16 cellular contexts compared by ENCODE assay signal in genomic region chr7:100209493-100209892, GRCh38. TPM values are rescaled to one million over a fixed set of nuclear protein-coding genes. Genes with fewer than 3 reads are reported as not detected.
DNase-seq lines count a peak whose midpoint lies in the region; ATAC-seq and TF ChIP-seq lines count a peak whose summit lies in the region.
"Had no signal": no experiment of that assay in that cellular context is flagged by ENCODE, and none has a peak within 500 bp of the region (broad histone marks: within the 10 kb centered on the region; RNA-seq: fewer than 3 reads in every experiment).

No MANE protein-coding gene starts in this region.

- H3K4me1 Mint-ChIP-seq in activated naive CD8-positive, alpha-beta T cell (ENCODE audit: low read depth) = peaks cover 58% of the 10 kb centered on the region
- peaks cover 35 to 44% of the 10 kb centered on the region in 2 donors for H3K4me1 Mint-ChIP-seq in natural killer cell

- peak overlapping the region; percentile 13 for H3K27ac ChIP-seq in DOHH2 (ENCODE audit: low read depth, low read length)
- peak overlapping the region; percentile 71 for H3K27ac ChIP-seq in KOPT-K1 (ENCODE audit: low read depth, low read length, poor library complexity, severe bottlenecking)
- H3K27ac ChIP-seq in stomach = no peak overlapping the region
- H3K27ac ChIP-seq: BLaER1 treated with 17β-estradiol and CSF1 and Interleukin-3, amounts not matched to agents 10 nM and 100 nM; sigmoid colon; tibial artery; WERI-Rb-1 had no signal

- intact Hi-C loops in natural killer cell (cut with micrococcal nuclease) (no loop called here), stomach (cut with DNase I; ENCODE audit: low total_unique reads) (no loop called here)

- H3K4me1 ChIP-seq in DOHH2 (ENCODE audit: control insufficient read depth, low read length) (peaks cover 88% of the 10 kb centered on the region), HAP-1 (no peaks in the 10 kb centered on the region), stomach (peaks cover 0 to 11% (median 5%) of the 10 kb centered on the region in 4 donors)
- H3K4me1 ChIP-seq: sigmoid colon, tibial artery had no signal

- H3K9me3 ChIP-seq in DOHH2 (ENCODE audit: control insufficient read depth, insufficient read depth, low read length) (no peaks in the 10 kb centered on the region), KOPT-K1 (ENCODE audit: insufficient read depth, low read length, poor library complexity, severe bottlenecking) (no peaks in the 10 kb centered on the region), HAP-1 (no peaks in the 10 kb centered on the region; the same call in 1 of the 2 replicates), stomach (no peaks in the 10 kb centered on the region)
- H3K9me3 ChIP-seq: BLaER1 treated with 17β-estradiol and CSF1 and Interleukin-3, amounts not matched to agents 10 nM and 100 nM; sigmoid colon; tibial artery had no signal

- peak overlapping the region; percentile 58 for H3K4me3 Mint-ChIP-seq in activated naive CD8-positive, alpha-beta T cell
- peak overlapping the region; percentile 79 for H3K4me3 Mint-ChIP-seq in natural killer cell

- no peaks in the 10 kb centered on the region for H3K27me3 Mint-ChIP-seq in activated naive CD8-positive, alpha-beta T cell
- H3K27me3 Mint-ChIP-seq in natural killer cell (ENCODE audit: low read depth in 2 of 2) = no peaks in the 10 kb centered on the region

- in situ Hi-C loops in HAP-1 (cut with MboI; ENCODE audit: low sequenced_read_pairs) = no loop called here

- no peak for ATAC-seq in natural killer cell

- H3F3A ChIP-seq in DOHH2 (ENCODE audit: control insufficient read depth, insufficient read depth) = peaks cover 37% of the 10 kb centered on the region

- TF ChIP-seq EP300 in stomach (IDR thresholded peaks at IDR 0.05) = no peak

- 60 to 76% (median 65%) methylated on average over 6 of the region's 6 CpGs for WGBS in stomach, 5 donors

- H3K9me2 ChIP-seq in DOHH2 (replicated peaks; ENCODE audit: control insufficient read depth, low read length) = no peaks in the 10 kb centered on the region

- H3K36me3 ChIP-seq in DOHH2 (ENCODE audit: control insufficient read depth, low read length) (peaks cover 93% of the 10 kb centered on the region), KOPT-K1 (ENCODE audit: insufficient read depth, low read length) (no peaks in the 10 kb centered on the region), HAP-1 (replicated peaks) (no peaks in the 10 kb centered on the region), stomach (no peaks in the 10 kb centered on the region)
- H3K36me3 ChIP-seq: sigmoid colon, tibial artery, WERI-Rb-1 had no signal

- no peaks in the 10 kb centered on the region for H3K9me3 Mint-ChIP-seq in activated naive CD8-positive, alpha-beta T cell (ENCODE audit: low read depth)
- no peaks in the 10 kb centered on the region for H3K9me3 Mint-ChIP-seq in natural killer cell

- peak overlapping the region; percentile 67 for H3K27ac Mint-ChIP-seq in activated naive CD8-positive, alpha-beta T cell
- H3K27ac Mint-ChIP-seq in natural killer cell = peak overlapping the region; percentile 72 to 85

- no peak for TF ChIP-seq POLR2A in stomach (IDR thresholded peaks at IDR 0.05)

- TF ChIP-seq CTCF in DOHH2 (IDR thresholded peaks at IDR 0.05; ENCODE audit: low read depth, low read length, poor library complexity, severe bottlenecking) = no peak
- no peak for TF ChIP-seq CTCF in natural killer cell (IDR thresholded peaks at IDR 0.05)
- no peak for TF ChIP-seq CTCF in stomach (IDR thresholded peaks at IDR 0.05)

- H3K4me2 ChIP-seq in DOHH2 (ENCODE audit: low read length) = peak overlapping the region; percentile 91

- H3K27me3 ChIP-seq in DOHH2 (ENCODE audit: control insufficient read depth, low read length) (no peaks in the 10 kb centered on the region), HAP-1 (ENCODE audit: low read depth) (peaks cover 6% of the 10 kb centered on the region), stomach (peaks cover 0 to 5% (median 0%) of the 10 kb centered on the region in 3 donors)
- H3K27me3 ChIP-seq: sigmoid colon had no signal

- H3K36me3 Mint-ChIP-seq in activated naive CD8-positive, alpha-beta T cell = peaks cover 3% of the 10 kb centered on the region
- no peaks in the 10 kb centered on the region for H3K36me3 Mint-ChIP-seq in natural killer cell

- H4K20me1 ChIP-seq in DOHH2 (ENCODE audit: control insufficient read depth, insufficient read depth, low read depth, low read length) = no peaks in the 10 kb centered on the region
- H4K20me1 ChIP-seq: BLaER1 treated with 17β-estradiol and CSF1 and Interleukin-3, amounts not matched to agents 10 nM and 100 nM had no signal

- peaks cover 47% of the 10 kb centered on the region for H3K79me2 ChIP-seq in DOHH2 (ENCODE audit: control insufficient read depth, low read length)

- H3K4me3 ChIP-seq in DOHH2 (ENCODE audit: low read length) = peak overlapping the region; percentile 82
- no peak overlapping the region for H3K4me3 ChIP-seq in HAP-1
- no peak overlapping the region for H3K4me3 ChIP-seq in stomach
- H3K4me3 ChIP-seq: BLaER1 treated with 17β-estradiol and CSF1 and Interleukin-3, amounts not matched to agents 10 nM and 100 nM; sigmoid colon; tibial artery had no signal

- DNase-seq in natural killer cell = no peak
- no peak for DNase-seq in HAP-1 (ENCODE audit: low spot score in 2 of 2)
- DNase-seq in NCI-H2227 (lab: John Stamatoyannopoulos, UW; ENCODE audit: unreplicated experiment) = no peak
- no peak for DNase-seq in stomach
- DNase-seq: DMS53, foreskin fibroblast, NCI-H2081 treated with DMSO at 0.1 percent for 48 hours, NCI-H774, sigmoid colon, tibial artery, WERI-Rb-1 had no signal

RNA-seq across cellular contexts. Expression of gene PVRIG, which starts 10.3 kb away (rescaled TPM):
- total RNA-seq in natural killer cell (10 to 100 TPM; 45.6 to 84.1 (median 52.9) TPM), stomach (1 to 10 TPM in 4 of 5 donors, not detected in 1; 1.1 to 3.8 (median 1.4) TPM)
- polyA plus RNA-seq in stomach = 1 to 10 TPM in 1 of 3 donors, under 1 TPM in 2; 0.56 to 1.7 (median 0.95) TPM
- polyA plus RNA-seq: endothelial cell of umbilical vein had no signal

RNA-seq across cellular contexts. Expression of gene STAG3, which starts 31.8 kb away (rescaled TPM):
- total RNA-seq in natural killer cell (1 to 10 TPM; 5.0 to 5.6 (median 5.5) TPM), stomach (under 1 TPM in 1 of 5 donors, not detected in 4; 0.92 TPM)
- 1 to 10 TPM in 2 of 3 donors, under 1 TPM in 1; 0.50 to 8.8 (median 1.5) TPM for polyA plus RNA-seq in stomach

RNA-seq across cellular contexts. Expression of gene GPC2, which starts 32.3 kb away (rescaled TPM):
- total RNA-seq in natural killer cell = 1 to 10 TPM; 1.9 to 2.4 (median 2.3) TPM
- total RNA-seq in stomach = 1 to 10 TPM in 3 of 5 donors, under 1 TPM in 1, not detected in 1; 0.92 to 4.9 (median 2.6) TPM
- under 1 TPM in 2 of 3 donors, not detected in 1; 0.12 to 0.48 TPM for polyA plus RNA-seq in stomach

RNA-seq across cellular contexts. Expression of gene GAL3ST4, which starts 41.1 kb away (rescaled TPM):
- total RNA-seq in natural killer cell = under 1 TPM; 0.78 to 0.95 (median 0.78) TPM
- total RNA-seq in stomach = 1 to 10 TPM in 2 of 5 donors, not detected in 3; 1.5 to 1.6 TPM
- 1 to 10 TPM; 1.7 to 2.4 (median 2.1) TPM for polyA plus RNA-seq in stomach

RNA-seq across cellular contexts. Expression of gene TRAPPC14, which starts 51.0 kb away (rescaled TPM):
- total RNA-seq in natural killer cell = 10 to 100 TPM; 55.1 to 59.2 (median 56.5) TPM
- total RNA-seq in stomach = 10 to 100 TPM; 16.2 to 33.3 (median 28.6) TPM
- 10 to 100 TPM; 10.7 to 17.2 (median 11.4) TPM for polyA plus RNA-seq in stomach

Comparison
In these comparisons a context has a peak if more than half of its experiments do, and no peak if none do; other contexts are left out.
1. H3K27ac ChIP-seq: peak in DOHH2 (single experiment) and KOPT-K1 (single experiment); none in stomach (0 of 5).
2. RNA of gene PVRIG, which starts 10.3 kb away (total RNA-seq): 45.6 to 84.1 TPM in natural killer cell; 1.1 to 3.8 TPM in stomach; every median in the first group is over 4 times any median in the second.